Comparison of ENCODE assay signal across 22 cellular contexts in the genomic region with DNA sequence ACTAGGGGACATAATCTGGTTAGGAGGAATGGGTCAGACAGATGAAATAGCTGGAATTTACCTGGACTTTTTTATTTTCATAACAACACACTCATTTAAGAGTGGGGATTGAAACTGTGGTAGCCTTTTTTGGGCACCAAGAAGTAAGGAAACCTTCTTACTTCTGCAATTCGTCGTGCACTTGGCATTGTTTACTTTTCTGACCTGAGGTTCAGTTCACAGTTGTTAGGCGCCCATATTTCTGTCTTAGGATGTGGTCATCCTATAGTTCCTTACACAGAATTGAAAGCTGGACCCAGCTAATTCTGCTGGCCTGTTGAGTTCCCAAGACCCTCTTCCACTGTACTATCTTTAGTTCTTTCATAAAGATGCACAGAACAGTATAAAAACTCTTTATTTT.
"Had no signal": no experiment of that assay in that cellular context is flagged by ENCODE, and none has a peak within 500 bp of the region (broad histone marks: within the 10 kb centered on the region; RNA-seq: fewer than 3 reads in every experiment).

No MANE protein-coding gene starts in this region.

- H3K27me3 ChIP-seq: brain microvascular endothelial cell, left lung, tibial nerve had no signal

- H3K9me3 ChIP-seq: left lung, lower lobe of right lung had no signal

- H3K4me1 ChIP-seq: left lung, lower lobe of right lung, tibial nerve had no signal

- DNase-seq: activated CD4-positive, alpha-beta memory T cell treated with anti-CD3 and anti-CD28 coated beads, Interleukin-2, amount 10 ng/mL, durations not matched to agents 7 days and 5 days; activated CD4-positive, alpha-beta T cell treated with anti-CD3 and anti-CD28 coated beads, Interleukin-2, amount 10 ng/mL, durations not matched to agents 24 days and 14 days; activated CD4-positive, CD25-positive, alpha-beta regulatory T cell treated with anti-CD3 and anti-CD28 coated beads, Interleukin-2, amount 50 U/mL, for 72 hours; activated CD8-positive, alpha-beta memory T cell treated with anti-CD3 and anti-CD28 coated beads, Interleukin-2, amount 50 U/mL, for 48 hours; activated gamma-delta T cell treated with Interleukin-2 at 50 U/mL for 16 hours; activated naive CD4-positive, alpha-beta T cell treated with anti-CD3 and anti-CD28 coated beads, Interleukin-2, amount 50 U/mL, for 16 hours; activated T-cell treated with anti-CD3 and anti-CD28 coated beads, Interleukin-2, amount 50 U/mL, for 24 hours; amniotic stem cell; brain microvascular endothelial cell; dorsolateral prefrontal cortex; effector memory CD4-positive, alpha-beta T cell; left lung; lower lobe of right lung; mesenchymal stem cell; posterior cingulate gyrus; right cardiac atrium; stimulated activated CD4-positive, alpha-beta T cell treated with anti-CD3 and anti-CD28 coated beads, Interleukin-15, amount 100 ng/mL, for 24 hours; stimulated activated CD4-positive, alpha-beta T cell treated with anti-CD3 and anti-CD28 coated beads, Interleukin-2, amount 100 ng/mL, for 24 hours; stimulated activated naive CD4-positive, alpha-beta T cell had no signal

- H3K27ac ChIP-seq: brain microvascular endothelial cell, coronary artery, dorsolateral prefrontal cortex, left lung, lower lobe of right lung, tibial nerve had no signal

- H3K4me3 ChIP-seq: coronary artery, dorsolateral prefrontal cortex, left lung, lower lobe of right lung, tibial nerve had no signal

- H3K36me3 ChIP-seq: brain microvascular endothelial cell, left lung, lower lobe of right lung, tibial nerve had no signal

- ATAC-seq: left lung; lower lobe of right lung; natural killer cell treated with Interleukin-12 subunit alpha and Interleukin-12 subunit beta and Interleukin-15 and Interleukin-18, amount 100 ng/mL, for 72 hours; right cardiac atrium had no signal
